ENCODE assay signal across 23 cellular contexts in genomic region chr10:85008493-85009181, GRCh38.
DNase-seq lines count a peak whose midpoint lies in the region; ATAC-seq and TF ChIP-seq lines count a peak whose summit lies in the region.
"Had no signal": no experiment of that assay in that cellular context is flagged by ENCODE, and none has a peak within 500 bp of the region (broad histone marks: within the 10 kb centered on the region; RNA-seq: fewer than 3 reads in every experiment).

No MANE protein-coding gene starts in this region.

- H2AFZ ChIP-seq in PC-3 (ENCODE audit: low read length) = no peak overlapping the region

- no peak overlapping the region for H3K27ac ChIP-seq in PC-3 (ENCODE audit: low read length)
- H3K27ac ChIP-seq: BLaER1, epithelial cell of prostate had no signal

- no peaks in the 10 kb centered on the region for H4K20me1 ChIP-seq in PC-3 (ENCODE audit: low read length)
- H4K20me1 ChIP-seq: BLaER1 had no signal

- no peaks in the 10 kb centered on the region for H3K4me1 ChIP-seq in PC-3 (ENCODE audit: insufficient read depth, low read length)
- H3K4me1 ChIP-seq: BLaER1 had no signal

- no peak overlapping the region for H3K4me3 ChIP-seq in PC-3 (ENCODE audit: low read length)
- H3K4me3 ChIP-seq: BLaER1 had no signal

- CTCF ChIA-PET in MCF 10A (lab: Yijun Ruan, JAX) (no interaction called here), PC-3 (lab: Charles Lee) (no interaction called here)

- H3K27me3 Mint-ChIP-seq in MCF 10A (ENCODE audit: insufficient read depth, unreplicated experiment) (no peaks in the 10 kb centered on the region), type B pancreatic cell (no peaks in the 10 kb centered on the region)

- intact Hi-C loops in MCF 10A (cut with micrococcal nuclease) = no loop called here
- intact Hi-C loops in PC-3 (cut with micrococcal nuclease) = no loop called here

- H3K4me1 Mint-ChIP-seq in MCF 10A (ENCODE audit: insufficient read depth, unreplicated experiment) = no peaks in the 10 kb centered on the region
- H3K4me1 Mint-ChIP-seq in type B pancreatic cell (ENCODE audit: unreplicated experiment) = peaks cover 14% of the 10 kb centered on the region
- H3K4me1 Mint-ChIP-seq: naive thymus-derived CD8-positive, alpha-beta T cell had no signal

- ATAC-seq in GM21619 (IDR thresholded peaks at IDR 0.05; ENCODE audit: unreplicated experiment) (no peak), GM21360 (IDR thresholded peaks at IDR 0.05; ENCODE audit: unreplicated experiment) (no peak), PC-3 (no peak)
- ATAC-seq: activated CD8-positive, alpha-beta T cell treated with anti-CD3 and anti-CD28 coated beads, Interleukin-2, amount 10 ng/mL, durations not matched to agents 7 days and 5 days; naive thymus-derived CD8-positive, alpha-beta T cell; right cardiac atrium had no signal

- H3K36me3 Mint-ChIP-seq in MCF 10A (ENCODE audit: insufficient read depth, unreplicated experiment) (peaks cover 6% of the 10 kb centered on the region), type B pancreatic cell (no peaks in the 10 kb centered on the region)
- H3K36me3 Mint-ChIP-seq: naive thymus-derived CD8-positive, alpha-beta T cell had no signal

- H3K4me3 Mint-ChIP-seq in MCF 10A (ENCODE audit: unreplicated experiment) = no peak overlapping the region
- H3K4me3 Mint-ChIP-seq in type B pancreatic cell = peak overlapping the region; percentile 20
- H3K4me3 Mint-ChIP-seq: activated CD8-positive, alpha-beta T cell treated with anti-CD3 and anti-CD28 coated beads, Interleukin-2, amount 10 ng/mL, durations not matched to agents 7 days and 5 days; naive thymus-derived CD8-positive, alpha-beta T cell had no signal

- no peaks in the 10 kb centered on the region for H3F3A ChIP-seq in PC-3 (ENCODE audit: low read length, unreplicated experiment)

- in situ Hi-C loops in T47D (cut with HindIII; ENCODE audit: low pct_unique_long_range_greater_than_20kb, low sequenced_read_pairs) = no loop called here

- no peaks in the 10 kb centered on the region for H3K9me3 ChIP-seq in PC-3 (ENCODE audit: low read length)
- H3K9me3 ChIP-seq: BLaER1 had no signal

- no TSS peak for BruUV-seq in MCF 10A (replicated peaks; lab: Mats Ljungman, UMichigan)
- no TSS peak for BruUV-seq in PC-3 (replicated peaks; lab: Mats Ljungman, UMichigan)

- H3K27ac Mint-ChIP-seq in MCF 10A (ENCODE audit: low read depth, unreplicated experiment) (no peak overlapping the region), type B pancreatic cell (peak overlapping the region; percentile 66)
- H3K27ac Mint-ChIP-seq: activated CD8-positive, alpha-beta T cell treated with anti-CD3 and anti-CD28 coated beads, Interleukin-2, amount 10 ng/mL, durations not matched to agents 7 days and 5 days; naive thymus-derived CD8-positive, alpha-beta T cell had no signal

- DNase-seq in T47D (ENCODE audit: low read depth in 1 of 2, low spot score in 1 of 2) = peak; percentile 44 to 77
- DNase-seq in MCF 10A (ENCODE audit: unreplicated experiment) = no peak
- peak; percentile 84 for DNase-seq in NCI-H510A treated with DMSO at 0.1 percent for 48 hours (lab: John Stamatoyannopoulos, UW)
- DNase-seq in left kidney (ENCODE audit: low read depth, low spot score) = peak; percentile 25
- DNase-seq in type B pancreatic cell (ENCODE audit: extremely low spot score, unreplicated experiment) = no peak
- no peak for DNase-seq in PC-3
- DNase-seq: ACHN; activated CD4-positive, alpha-beta T cell treated with anti-CD3 and anti-CD28 coated beads for 1 hour; activated CD8-positive, alpha-beta T cell treated with anti-CD3 and anti-CD28 coated beads, Interleukin-2, amount 10 ng/mL, durations not matched to agents 7 days and 5 days; activated effector memory CD4-positive, alpha-beta T cell treated with Interleukin-2 at 50 U/mL for 16 hours; activated T-cell treated with anti-CD3 and anti-CD28 coated beads for 4 hours; cerebellar nuclear complex; naive thymus-derived CD8-positive, alpha-beta T cell; NCI-H1436 treated with DMSO at 0.1 percent for 48 hours; NCI-H345; right cardiac atrium; stimulated activated CD4-positive, alpha-beta T cell treated with anti-CD3 and anti-CD28 coated beads, Interleukin-12 subunit alpha, Interleukin-12 subunit beta, amount 100 ng/mL, for 4 hours; stimulated activated CD4-positive, alpha-beta T cell treated with anti-CD3 and anti-CD28 coated beads, Interleukin-4, amount 100 ng/mL, for 4 hours; stimulated activated naive CD4-positive, alpha-beta T cell had no signal

- H3K36me3 ChIP-seq in PC-3 (ENCODE audit: low read depth, low read length) = no peaks in the 10 kb centered on the region
- H3K36me3 ChIP-seq: BLaER1 had no signal

- POLR2A ChIA-PET in MCF 10A (lab: Yijun Ruan, JAX) = no interaction called here
- POLR2A ChIA-PET in PC-3 (lab: Charles Lee; ENCODE audit: unreplicated experiment) = no interaction called here

- TF ChIP-seq CTCF in MCF 10A (IDR thresholded peaks at IDR 0.05; ENCODE audit: unreplicated experiment) (no peak), type B pancreatic cell (conservative IDR thresholded peaks at IDR 0.05) (no peak), PC-3 (conservative IDR thresholded peaks at IDR 0.05; ENCODE audit: low read depth, low read length) (no peak)

- H3K27me3 ChIP-seq in PC-3 (ENCODE audit: low read length) = no peaks in the 10 kb centered on the region
- H3K27me3 ChIP-seq: BLaER1 had no signal

- H3K79me2 ChIP-seq in PC-3 (ENCODE audit: low read length) = no peaks in the 10 kb centered on the region

- H3K9ac ChIP-seq in PC-3 (ENCODE audit: low read length) = no peak overlapping the region
- H3K9ac ChIP-seq: BLaER1 had no signal

- H3K9me2 ChIP-seq in PC-3 (replicated peaks; ENCODE audit: low read length) = no peaks in the 10 kb centered on the region

- peaks cover 8% of the 10 kb centered on the region for H3K9me3 Mint-ChIP-seq in MCF 10A (ENCODE audit: unreplicated experiment)
- H3K9me3 Mint-ChIP-seq in type B pancreatic cell = peaks cover 3% of the 10 kb centered on the region

- no peak overlapping the region for H3K4me2 ChIP-seq in PC-3 (ENCODE audit: low read length)
- H3K4me2 ChIP-seq: BLaER1 had no signal

Comparison
In these comparisons a context has a peak if more than half of its experiments do, and no peak if none do; other contexts are left out.
1. DNase-seq: peak in T47D (2 of 2), NCI-H510A treated with DMSO at 0.1 percent for 48 hours (single experiment) and left kidney (single experiment); none in MCF 10A (single experiment), type B pancreatic cell (single experiment) and PC-3 (single experiment).